15 cellular contexts compared by ENCODE assay signal in genomic region chr19:1841209-1841924, GRCh38. TPM values are rescaled to one million over a fixed set of nuclear protein-coding genes. Genes with fewer than 3 reads are reported as not detected.
DNase-seq lines count a peak whose midpoint lies in the region; ATAC-seq and TF ChIP-seq lines count a peak whose summit lies in the region.
"Had no signal": no experiment of that assay in that cellular context is flagged by ENCODE, and none has a peak within 500 bp of the region (broad histone marks: within the 10 kb centered on the region; RNA-seq: fewer than 3 reads in every experiment).

No MANE protein-coding gene starts in this region.

- peak overlapping the region; percentile 68 for H3K27ac Mint-ChIP-seq in dendritic cell treated with granulocyte-macrophage colony-stimulating factor and Interleukin-4, amounts not matched to agents 40 ng/mL and 50 ng/mL, for 4 days
- no peak overlapping the region for H3K27ac Mint-ChIP-seq in activated CD4-positive, alpha-beta memory T cell treated with anti-CD3 and anti-CD28 coated beads, Interleukin-2, amount 10 ng/mL, durations not matched to agents 7 days and 5 days
- H3K27ac Mint-ChIP-seq in Caco-2 (ENCODE audit: unreplicated experiment) = no peak overlapping the region

- WGBS in lung, 2 donors = 71 to 80% methylated on average over 35 of the region's 35 CpGs
- WGBS in suprapubic skin = 37% methylated on average over 25 of the region's 35 CpGs

- H3K36me3 ChIP-seq in lung (ENCODE audit: control insufficient read depth in 2 of 2, insufficient read depth in 2 of 2, low read length in 2 of 2) = peaks cover 0 to 10% of the 10 kb centered on the region in 2 donors
- no peaks in the 10 kb centered on the region for H3K36me3 ChIP-seq in suprapubic skin
- no peaks in the 10 kb centered on the region for H3K36me3 ChIP-seq in Caco-2 (ENCODE audit: control insufficient read depth, insufficient read depth, low read length)

- no TSS peak for BruUV-seq in Caco-2 (replicated peaks; lab: Mats Ljungman, UMichigan)

- no peak for TF ChIP-seq EP300 in suprapubic skin (IDR thresholded peaks at IDR 0.05)

- H3K9me3 Mint-ChIP-seq in dendritic cell treated with granulocyte-macrophage colony-stimulating factor and Interleukin-4, amounts not matched to agents 40 ng/mL and 50 ng/mL, for 4 days = no peaks in the 10 kb centered on the region
- H3K9me3 Mint-ChIP-seq in activated CD4-positive, alpha-beta memory T cell treated with anti-CD3 and anti-CD28 coated beads, Interleukin-2, amount 10 ng/mL, durations not matched to agents 7 days and 5 days = no peaks in the 10 kb centered on the region
- H3K9me3 Mint-ChIP-seq in Caco-2 (ENCODE audit: unreplicated experiment) = no peaks in the 10 kb centered on the region
- H3K9me3 Mint-ChIP-seq: effector memory CD8-positive, alpha-beta T cell had no signal

- no peak for TF ChIP-seq CTCF in NB4 (IDR thresholded peaks at IDR 0.05; ENCODE audit: low read depth, low read length)
- TF ChIP-seq CTCF in lung (IDR thresholded peaks at IDR 0.05; ENCODE audit: control extremely low read depth, extremely low read depth) = no peak
- no peak for TF ChIP-seq CTCF in suprapubic skin (IDR thresholded peaks at IDR 0.05)
- TF ChIP-seq CTCF in Caco-2 (IDR thresholded peaks at IDR 0.05; ENCODE audit: insufficient read depth in 1 of 2, low read depth in 1 of 2, low read length in 1 of 2, severe bottlenecking in 1 of 2, unreplicated experiment in 1 of 2) = no peak

- H3K9me3 ChIP-seq in lung (ENCODE audit: control insufficient read depth in 2 of 2, insufficient read depth in 1 of 2, low read length in 1 of 2) (no peaks in the 10 kb centered on the region), suprapubic skin (no peaks in the 10 kb centered on the region), Caco-2 (no peaks in the 10 kb centered on the region)

- H3K4me3 Mint-ChIP-seq in dendritic cell treated with granulocyte-macrophage colony-stimulating factor and Interleukin-4, amounts not matched to agents 40 ng/mL and 50 ng/mL, for 4 days = peak overlapping the region; percentile 44
- no peak overlapping the region for H3K4me3 Mint-ChIP-seq in activated CD4-positive, alpha-beta memory T cell treated with anti-CD3 and anti-CD28 coated beads, Interleukin-2, amount 10 ng/mL, durations not matched to agents 7 days and 5 days
- no peak overlapping the region for H3K4me3 Mint-ChIP-seq in Caco-2 (ENCODE audit: unreplicated experiment)

- POLR2A ChIA-PET in activated CD4-positive, alpha-beta memory T cell treated with anti-CD3 and anti-CD28 coated beads, Interleukin-2, amount 10 ng/mL, durations not matched to agents 7 days and 5 days (lab: Charles Lee) = no interaction called here
- POLR2A ChIA-PET in Caco-2 (lab: Charles Lee) = no interaction called here

- ATAC-seq in lung (ENCODE audit: insufficient read depth, low FRiP score) = no peak
- ATAC-seq: effector memory CD8-positive, alpha-beta T cell had no signal

- H3K4me1 Mint-ChIP-seq in dendritic cell treated with granulocyte-macrophage colony-stimulating factor and Interleukin-4, amounts not matched to agents 40 ng/mL and 50 ng/mL, for 4 days (ENCODE audit: low read depth) = peaks cover 83% of the 10 kb centered on the region
- H3K4me1 Mint-ChIP-seq in activated CD4-positive, alpha-beta memory T cell treated with anti-CD3 and anti-CD28 coated beads, Interleukin-2, amount 10 ng/mL, durations not matched to agents 7 days and 5 days = peaks cover 13% of the 10 kb centered on the region
- H3K4me1 Mint-ChIP-seq in Caco-2 (ENCODE audit: low read depth, unreplicated experiment) = no peaks in the 10 kb centered on the region

- H3K4me3 ChIP-seq in NB4 (ENCODE audit: low read depth, low read length) (peak overlapping the region; percentile 45), lung (no peak overlapping the region), suprapubic skin (peak overlapping the region; percentile 27), Caco-2 (ENCODE audit: low read depth, low read length) (no peak overlapping the region)
- H3K4me3 ChIP-seq: SK-N-MC had no signal

- intact Hi-C loops in dendritic cell treated with granulocyte-macrophage colony-stimulating factor and Interleukin-4, amounts not matched to agents 40 ng/mL and 50 ng/mL, for 4 days (cut with micrococcal nuclease) = no loop called here
- intact Hi-C loops in Caco-2 (cut with micrococcal nuclease; ENCODE audit: unreplicated experiment) = no loop called here

- H3K27me3 ChIP-seq in lung (ENCODE audit: control insufficient read depth, insufficient read depth) (no peaks in the 10 kb centered on the region), suprapubic skin (no peaks in the 10 kb centered on the region), Caco-2 (replicated peaks; ENCODE audit: control insufficient read depth, insufficient read depth, low read length) (no peaks in the 10 kb centered on the region)

- TF ChIP-seq POLR2A in NB4 (IDR thresholded peaks at IDR 0.05; ENCODE audit: extremely low read depth, insufficient read length) = no peak
- no peak for TF ChIP-seq POLR2A in suprapubic skin (IDR thresholded peaks at IDR 0.05)

- H3K4me1 ChIP-seq in lung (ENCODE audit: control insufficient read depth in 2 of 2, insufficient read depth in 2 of 2, low read length in 2 of 2) (peaks cover 0 to 38% of the 10 kb centered on the region in 2 donors), suprapubic skin (peaks cover 89% of the 10 kb centered on the region), Caco-2 (no peaks in the 10 kb centered on the region)

- H3K27ac ChIP-seq in lung (ENCODE audit: low read depth in 1 of 2, low read length in 1 of 2) (peak overlapping the region; percentile 25 to 57), suprapubic skin (peak overlapping the region; percentile 34)
- H3K27ac ChIP-seq: SK-N-MC had no signal

- DNase-seq in NB4 (ENCODE audit: low read depth) (peak; percentile 84), lung (ENCODE audit: low spot score) (no peak), suprapubic skin (ENCODE audit: low spot score in 2 of 2) (no peak), Caco-2 (no peak), NCI-H2029 (lab: John Stamatoyannopoulos, UW) (no peak)
- DNase-seq in activated CD4-positive, alpha-beta memory T cell treated with anti-CD3 and anti-CD28 coated beads, Interleukin-2, amount 10 ng/mL, durations not matched to agents 7 days and 5 days = no peak
- DNase-seq: activated T-cell treated with anti-CD3 and anti-CD28 coated beads, Interleukin-2, amount 50 U/mL, for 1 hour; aorta; effector memory CD8-positive, alpha-beta T cell; KG1; mesendoderm; posterior cingulate gyrus; substantia nigra had no signal

- H3K36me3 Mint-ChIP-seq in dendritic cell treated with granulocyte-macrophage colony-stimulating factor and Interleukin-4, amounts not matched to agents 40 ng/mL and 50 ng/mL, for 4 days (ENCODE audit: low read depth) = peaks cover 83% of the 10 kb centered on the region
- H3K36me3 Mint-ChIP-seq in activated CD4-positive, alpha-beta memory T cell treated with anti-CD3 and anti-CD28 coated beads, Interleukin-2, amount 10 ng/mL, durations not matched to agents 7 days and 5 days (ENCODE audit: low read depth) = no peaks in the 10 kb centered on the region
- H3K36me3 Mint-ChIP-seq in Caco-2 (ENCODE audit: insufficient read depth, unreplicated experiment) = peaks cover 56% of the 10 kb centered on the region

- no peaks in the 10 kb centered on the region for H3K27me3 Mint-ChIP-seq in dendritic cell treated with granulocyte-macrophage colony-stimulating factor and Interleukin-4, amounts not matched to agents 40 ng/mL and 50 ng/mL, for 4 days
- no peaks in the 10 kb centered on the region for H3K27me3 Mint-ChIP-seq in activated CD4-positive, alpha-beta memory T cell treated with anti-CD3 and anti-CD28 coated beads, Interleukin-2, amount 10 ng/mL, durations not matched to agents 7 days and 5 days
- no peaks in the 10 kb centered on the region for H3K27me3 Mint-ChIP-seq in Caco-2 (ENCODE audit: insufficient read depth, unreplicated experiment)
- H3K27me3 Mint-ChIP-seq: effector memory CD8-positive, alpha-beta T cell had no signal

- CTCF ChIA-PET in activated CD4-positive, alpha-beta memory T cell treated with anti-CD3 and anti-CD28 coated beads, Interleukin-2, amount 10 ng/mL, durations not matched to agents 7 days and 5 days (lab: Charles Lee) = interaction anchor here (2.2 kb wide), 1 partner anchor 16 kb away, joined by 7 read pairs; no protein-coding TSS in a partner anchor
- CTCF ChIA-PET in Caco-2 (lab: Charles Lee) = interaction anchor here (0.6 kb wide), 4 partner anchors 11 to 736 kb away, joined by 3 to 6 read pairs (median 4); no protein-coding TSS in a partner anchor

RNA-seq across cellular contexts. Expression of gene REXO1, which starts 6.9 kb away (rescaled TPM):
- total RNA-seq in lung = 10 to 100 TPM; 15.6 to 40.3 TPM
- 10 to 100 TPM; 22.3 to 32.0 TPM for polyA plus RNA-seq in lung
- 10 to 100 TPM; 31.8 to 63.1 (median 38.3) TPM for total RNA-seq in suprapubic skin
- total RNA-seq in activated CD4-positive, alpha-beta memory T cell treated with anti-CD3 and anti-CD28 coated beads, Interleukin-2, amount 10 ng/mL, durations not matched to agents 7 days and 5 days = 10 to 100 TPM; 46.5 to 47.5 TPM
- 43.0 and 46.6 TPM in 2 replicates for total RNA-seq in Caco-2 (2022)

RNA-seq across cellular contexts. Expression of gene KLF16, which starts 22.0 kb away (rescaled TPM):
- total RNA-seq in lung = 10 to 100 TPM in 1 of 2 donors, 1 to 10 TPM in 1; 3.3 to 25.6 TPM
- 10 to 100 TPM; 13.8 to 17.8 TPM for polyA plus RNA-seq in lung
- 10 to 100 TPM; 12.1 to 30.8 (median 20.9) TPM for total RNA-seq in suprapubic skin
- 10 to 100 TPM; 24.6 to 25.7 TPM for total RNA-seq in activated CD4-positive, alpha-beta memory T cell treated with anti-CD3 and anti-CD28 coated beads, Interleukin-2, amount 10 ng/mL, durations not matched to agents 7 days and 5 days
- total RNA-seq in Caco-2 (2022) = 26.5 and 26.8 TPM in 2 replicates

RNA-seq across cellular contexts. Expression of gene ATP8B3, which starts 29.3 kb away (rescaled TPM):
- total RNA-seq in lung = 1 to 10 TPM; 2.2 to 2.4 TPM
- polyA plus RNA-seq in lung = 1 to 10 TPM in 1 of 2 donors, under 1 TPM in 1; 0.69 to 1.3 TPM
- total RNA-seq in suprapubic skin = 1 to 10 TPM; 1.5 to 3.8 (median 1.8) TPM
- 10 to 100 TPM; 22.5 to 23.3 TPM for total RNA-seq in activated CD4-positive, alpha-beta memory T cell treated with anti-CD3 and anti-CD28 coated beads, Interleukin-2, amount 10 ng/mL, durations not matched to agents 7 days and 5 days
- total RNA-seq in Caco-2 (2022) = 0.28 and 0.45 TPM in 2 replicates

RNA-seq across cellular contexts. Expression of gene ABHD17A, which starts 43.9 kb away (rescaled TPM):
- 10 to 100 TPM; 68.8 to 84.9 TPM for total RNA-seq in lung
- polyA plus RNA-seq in lung = 100 to 1,000 TPM in 1 of 2 donors, 10 to 100 TPM in 1; 97.0 to 110 TPM
- 100 to 1,000 TPM in 3 of 4 donors, 10 to 100 TPM in 1; 82.3 to 120 (median 110) TPM for total RNA-seq in suprapubic skin
- total RNA-seq in activated CD4-positive, alpha-beta memory T cell treated with anti-CD3 and anti-CD28 coated beads, Interleukin-2, amount 10 ng/mL, durations not matched to agents 7 days and 5 days = 100 to 1,000 TPM; 255 to 259 TPM
- 47.7 and 51.8 TPM in 2 replicates for total RNA-seq in Caco-2 (2022)

Comparison
In these comparisons a context has a peak if more than half of its experiments do, and no peak if none do; other contexts are left out.
1. H3K4me3 ChIP-seq: peak in NB4 (single experiment) and suprapubic skin (single experiment); none in lung (single experiment) and Caco-2 (single experiment).
2. RNA of gene ATP8B3, which starts 29.3 kb away (total RNA-seq): 22.5 to 23.3 TPM in activated CD4-positive, alpha-beta memory T cell treated with anti-CD3 and anti-CD28 coated beads, Interleukin-2, amount 10 ng/mL, durations not matched to agents 7 days and 5 days; 2.2 to 2.4 TPM in lung, 1.5 to 3.8 TPM in suprapubic skin and 0.28 to 0.45 TPM in Caco-2; every median in the first group is over 4 times any median in the second.